ENCODE assay signal across 15 cellular contexts in the genomic region with DNA sequence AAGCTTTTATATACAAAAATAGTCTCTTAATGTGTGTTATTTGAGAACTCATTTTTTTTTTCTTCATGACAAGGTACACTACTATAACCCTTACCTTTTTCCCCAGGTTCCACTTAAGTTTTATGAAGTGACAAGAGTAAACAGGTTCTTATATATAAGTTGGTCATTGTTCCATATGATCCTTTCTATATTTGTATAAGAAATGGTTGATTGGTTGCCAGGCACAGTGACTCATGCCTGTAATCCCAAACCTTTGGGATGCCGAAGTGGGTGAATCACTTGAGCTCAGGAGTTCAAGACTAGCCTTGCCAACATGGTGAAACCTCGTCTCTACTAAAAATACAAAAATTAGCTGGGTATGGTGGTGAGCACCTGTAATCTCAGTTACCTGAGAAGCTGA.
DNase-seq lines count a peak whose midpoint lies in the region; ATAC-seq and TF ChIP-seq lines count a peak whose summit lies in the region.
"Had no signal": no experiment of that assay in that cellular context is flagged by ENCODE, and none has a peak within 500 bp of the region (broad histone marks: within the 10 kb centered on the region; RNA-seq: fewer than 3 reads in every experiment).

No MANE protein-coding gene starts in this region.

- peak overlapping the region; percentile 75; the same call in 1 of the 2 replicates for H2BK20ac ChIP-seq in IMR-90 (ENCODE audit: low read depth, low read length)

- BruUV-seq in IMR-90 (replicated peaks; lab: Mats Ljungman, UMichigan): no TSS peak

- H3K18ac ChIP-seq in IMR-90 (ENCODE audit: low read depth, low read length): peak overlapping the region; percentile 48

- H3K27me3 ChIP-seq in AG04450 (ENCODE audit: control insufficient read depth, insufficient read depth, low read length): no peaks in the 10 kb centered on the region
- H3K27me3 ChIP-seq in IMR-90 (ENCODE audit: control insufficient read depth, insufficient read depth, low read length): no peaks in the 10 kb centered on the region
- no peaks in the 10 kb centered on the region for H3K27me3 ChIP-seq in adipocyte (replicated peaks; ENCODE audit: control insufficient read depth, insufficient read depth, low read length)
- no peaks in the 10 kb centered on the region for H3K27me3 ChIP-seq in ovary
- H3K27me3 ChIP-seq: BLaER1, body of pancreas had no signal

- H2AK5ac ChIP-seq in IMR-90 (ENCODE audit: low read depth, low read length): 0 out of 2 replicates have a peak overlapping the region, but pooled peaks have one; percentile 29

- H3K36me3 Mint-ChIP-seq in T-cell: no peaks in the 10 kb centered on the region
- H3K36me3 Mint-ChIP-seq in progenitor cell of endocrine pancreas (ENCODE audit: insufficient read depth): no peaks in the 10 kb centered on the region
- H3K36me3 Mint-ChIP-seq: immature natural killer cell, type B pancreatic cell had no signal

- peak overlapping the region; percentile 57; the same call in 1 of the 3 replicates for H2BK15ac ChIP-seq in IMR-90 (ENCODE audit: low read depth, low read length)

- H2AFZ ChIP-seq in IMR-90 (replicated peaks; ENCODE audit: low read length, poor library complexity): no peak overlapping the region

- H3K4me1 ChIP-seq in IMR-90 (ENCODE audit: control insufficient read depth, insufficient read depth, low read length) (peaks cover 16% of the 10 kb centered on the region; the same call in 1 of the 2 replicates), adipocyte (ENCODE audit: control insufficient read depth, insufficient read depth, low read length) (peaks cover 49% of the 10 kb centered on the region), ovary (ENCODE audit: insufficient read depth) (no peaks in the 10 kb centered on the region)
- H3K4me1 ChIP-seq: BLaER1, body of pancreas had no signal

- ATAC-seq in IMR-90 (ENCODE audit: low read depth): peak; percentile 58
- ATAC-seq in HG03378 (IDR thresholded peaks at IDR 0.05; ENCODE audit: unreplicated experiment): no peak
- no peak for ATAC-seq in T-cell (replicated peaks in 1 of 4)
- ATAC-seq: body of pancreas, K562 had no signal

- intact Hi-C loops in IMR-90 (cut with micrococcal nuclease): no loop called here
- intact Hi-C loops in ovary (cut with DNase I): no loop called here

- no peak for TF ChIP-seq EP300 in ovary (IDR thresholded peaks at IDR 0.05)

- H3K9ac ChIP-seq in IMR-90 (ENCODE audit: low read depth, low read length) (no peak overlapping the region), adipocyte (ENCODE audit: low read length) (peak overlapping the region; percentile 10)
- H3K9ac ChIP-seq: BLaER1 had no signal

- CTCF ChIA-PET in AG04450 (lab: Charles Lee) (interaction anchor here (1.2 kb wide), 1 partner anchor 11 kb away, joined by 5 read pairs; no protein-coding TSS in a partner anchor), IMR-90 (lab: Yijun Ruan, JAX) (interaction anchor here (0.6 to 0.7 kb wide), 2 partner anchors 277 to 661 kb away, joined by 3 to 4 read pairs; no protein-coding TSS in a partner anchor), T-cell (lab: Charles Lee) (interaction anchor here in 1 of 2 donors (0.6 kb wide), 1 partner anchor 476 kb away, joined by 4 read pairs; no protein-coding TSS in a partner anchor)

- in situ Hi-C loops in IMR-90 (cut with MboI; ENCODE audit: low sequenced_read_pairs): loop anchor here (5.0 to 25.0 kb wide), 2 partner anchors 367 to 687 kb away; a partner anchor contains a TSS

- H3K4me3 ChIP-seq in AG04450 (ENCODE audit: low read depth, low read length): no peak overlapping the region
- no peak overlapping the region for H3K4me3 ChIP-seq in IMR-90 (ENCODE audit: insufficient read depth, low read depth, low read length)
- no peak overlapping the region for H3K4me3 ChIP-seq in adipocyte (ENCODE audit: low read length)
- H3K4me3 ChIP-seq in ovary: no peak overlapping the region
- H3K4me3 ChIP-seq: BLaER1, body of pancreas, K562 had no signal

- H2BK120ac ChIP-seq in IMR-90 (ENCODE audit: low read depth, low read length): peak overlapping the region; percentile 61; the same call in 1 of the 2 replicates

- H3K27ac ChIP-seq in AG04450 (ENCODE audit: low read depth, low read length): peak overlapping the region; percentile 62
- peak overlapping the region; percentile 39 for H3K27ac ChIP-seq in IMR-90 (ENCODE audit: insufficient read depth, low read length)
- H3K27ac ChIP-seq in ovary: no peak overlapping the region
- H3K27ac ChIP-seq: BLaER1, body of pancreas, WERI-Rb-1 had no signal

- dilution Hi-C loops in IMR-90 (cut with HindIII; ENCODE audit: low sequenced_read_pairs, unreplicated experiment): no loop called here

- no peak for TF ChIP-seq CTCF in AG04450 (IDR thresholded peaks at IDR 0.05; ENCODE audit: low read depth, low read length)
- no peak for TF ChIP-seq CTCF in IMR-90 (conservative IDR thresholded peaks at IDR 0.05; ENCODE audit: low read depth, low read length)
- TF ChIP-seq CTCF in progenitor cell of endocrine pancreas (IDR thresholded peaks at IDR 0.05; ENCODE audit: unreplicated experiment): no peak
- TF ChIP-seq CTCF in ovary (IDR thresholded peaks at IDR 0.05): no peak

- H3K36me3 ChIP-seq in IMR-90 (ENCODE audit: control insufficient read depth, insufficient read depth, low read length) (no peaks in the 10 kb centered on the region), adipocyte (ENCODE audit: control insufficient read depth, insufficient read depth, low read length, severe bottlenecking) (no peaks in the 10 kb centered on the region), ovary (no peaks in the 10 kb centered on the region)
- H3K36me3 ChIP-seq: BLaER1, WERI-Rb-1 had no signal

- H3K4me1 Mint-ChIP-seq in T-cell (no peaks in the 10 kb centered on the region), progenitor cell of endocrine pancreas (ENCODE audit: low read depth) (peaks cover 23% of the 10 kb centered on the region)
- H3K4me1 Mint-ChIP-seq: immature natural killer cell had no signal

- H3K27ac Mint-ChIP-seq in T-cell: no peak overlapping the region
- no peak overlapping the region for H3K27ac Mint-ChIP-seq in progenitor cell of endocrine pancreas
- H3K27ac Mint-ChIP-seq: immature natural killer cell, type B pancreatic cell had no signal

- DNase-seq in AG04450 (ENCODE audit: low read depth, low spot score) (peak; percentile 81), IMR-90 (peak; percentile 96), adipocyte (ENCODE audit: low read depth) (peak; percentile 64), glomerular visceral epithelial cell (ENCODE audit: extremely low spot score) (peak; percentile 70), T-cell (no peak), progenitor cell of endocrine pancreas (ENCODE audit: low spot score, unreplicated experiment) (no peak), ovary (no peak)
- DNase-seq: body of pancreas, erythroblast, immature natural killer cell, WERI-Rb-1 had no signal

- H3K27me3 Mint-ChIP-seq in T-cell: peaks cover 8 to 11% of the 10 kb centered on the region in 2 donors
- H3K27me3 Mint-ChIP-seq in progenitor cell of endocrine pancreas: no peaks in the 10 kb centered on the region
- H3K27me3 Mint-ChIP-seq: type B pancreatic cell had no signal

- H3K4ac ChIP-seq in IMR-90 (ENCODE audit: low read depth, low read length): peak overlapping the region; percentile 86

- no peak overlapping the region for H4K91ac ChIP-seq in IMR-90 (ENCODE audit: insufficient read depth, low read depth, low read length)

- no peak for TF ChIP-seq RAD21 in IMR-90 (IDR thresholded peaks at IDR 0.05; ENCODE audit: low read length)

- WGBS in IMR-90 (ENCODE audit: extremely low coverage in 2 of 2, insufficient read length in 1 of 2), 2 experiments: no CpG with 5 or more reads among the region's 2 CpGs
- WGBS in ovary, 3 donors: 77 to 90% (median 87%) methylated on average over 2 of the region's 2 CpGs

- TF ChIP-seq POLR2A in IMR-90 (IDR thresholded peaks at IDR 0.05; ENCODE audit: low read depth, low read length): no peak
- no peak for TF ChIP-seq POLR2A in ovary (IDR thresholded peaks at IDR 0.05)

- H3K4me3 Mint-ChIP-seq in T-cell (no peak overlapping the region), progenitor cell of endocrine pancreas (ENCODE audit: low read depth) (no peak overlapping the region)
- H3K4me3 Mint-ChIP-seq: immature natural killer cell, type B pancreatic cell had no signal

- H4K5ac ChIP-seq in IMR-90 (ENCODE audit: low read depth, low read length): peak overlapping the region; percentile 44

- H3K23ac ChIP-seq in IMR-90 (ENCODE audit: low read depth, low read length): no peak overlapping the region

- no peak overlapping the region for H3K56ac ChIP-seq in IMR-90 (ENCODE audit: extremely low read depth, insufficient read depth, low read length)

- H3K9me3 Mint-ChIP-seq in T-cell (no peaks in the 10 kb centered on the region), progenitor cell of endocrine pancreas (ENCODE audit: low read depth) (peaks cover 5% of the 10 kb centered on the region)
- H3K9me3 Mint-ChIP-seq: immature natural killer cell, type B pancreatic cell had no signal

- H3K79me1 ChIP-seq in IMR-90 (ENCODE audit: low read depth in 1 of 2, low read length in 2 of 2): no peaks in the 10 kb centered on the region; a peak in 1 of 4 replicates

- H4K20me1 ChIP-seq in IMR-90 (ENCODE audit: insufficient read depth, low read length): no peaks in the 10 kb centered on the region
- H4K20me1 ChIP-seq: BLaER1 had no signal

- H3K4me2 ChIP-seq in IMR-90 (ENCODE audit: low read depth, low read length): no peak overlapping the region; the same call in 1 of the 2 replicates
- H3K4me2 ChIP-seq: BLaER1 had no signal

- H3K14ac ChIP-seq in IMR-90 (replicated peaks; ENCODE audit: low read depth, low read length): no peak overlapping the region

- POLR2A ChIA-PET in AG04450 (lab: Yijun Ruan, JAX) (interaction anchor here (0.6 to 1.0 kb wide), 4 partner anchors 12 to 150 kb away, joined by 3 to 4 read pairs (median 3); no protein-coding TSS in a partner anchor), IMR-90 (lab: Charles Lee; ENCODE audit: unreplicated experiment) (interaction anchor here (0.6 to 0.9 kb wide), 2 partner anchors 367 to 399 kb away, joined by 3 to 14 read pairs; no protein-coding TSS in a partner anchor), T-cell (lab: Charles Lee) (no interaction called here)

- peaks cover 5% of the 10 kb centered on the region; the same call in 1 of the 2 replicates for H3K9me1 ChIP-seq in IMR-90 (ENCODE audit: insufficient read depth, low read length)

- peak overlapping the region; percentile 90 for H2BK5ac ChIP-seq in IMR-90 (ENCODE audit: low read depth, low read length, poor library complexity, severe bottlenecking)

- no peaks in the 10 kb centered on the region; the same call in 1 of the 2 replicates for H3K9me3 ChIP-seq in AG04450 (ENCODE audit: control insufficient read depth, insufficient read depth, low read length)
- H3K9me3 ChIP-seq in IMR-90 (ENCODE audit: control insufficient read depth, insufficient read depth, low read length): no peaks in the 10 kb centered on the region
- H3K9me3 ChIP-seq in adipocyte (ENCODE audit: control insufficient read depth, low read length): no peaks in the 10 kb centered on the region
- no peaks in the 10 kb centered on the region for H3K9me3 ChIP-seq in ovary
- H3K9me3 ChIP-seq: BLaER1, body of pancreas had no signal

- no peak overlapping the region for H2AK9ac ChIP-seq in IMR-90 (replicated peaks; ENCODE audit: low read depth, low read length, poor library complexity)

- H4K8ac ChIP-seq in IMR-90 (ENCODE audit: low read depth in 2 of 2, low read length in 2 of 2): peak overlapping the region in 1 of 2 experiments; percentile 35; a peak in 2 of 4 replicates

TF ChIP-seq in IMR-90, 13 proteins besides CTCF, POLR2A, EP300 and RAD21 (continues in another document):
- no peak for TF ChIP-seq RFX5 (IDR thresholded peaks at IDR 0.05; ENCODE audit: low read depth, low read length)

Comparison
In these comparisons a context has a peak if more than half of its experiments do, and no peak if none do; other contexts are left out.
1. DNase-seq: peak in AG04450 (single experiment), IMR-90 (single experiment), adipocyte (single experiment) and glomerular visceral epithelial cell (single experiment); none in T-cell (0 of 34), progenitor cell of endocrine pancreas (single experiment) and ovary (0 of 5).
2. H3K27ac ChIP-seq: peak in AG04450 (single experiment) and IMR-90 (single experiment); none in ovary (0 of 2).
3. POLR2A ChIA-PET loops: an anchor here in AG04450 (0.6 to 1.0 kb wide) and IMR-90 (0.6 to 0.9 kb wide); none called in T-cell.